Comparison of ENCODE assay signal across 21 cellular contexts in genomic region chr7:130445008-130445407, GRCh38. TPM values are rescaled to one million over a fixed set of nuclear protein-coding genes. Genes with fewer than 3 reads are reported as not detected.
DNase-seq lines count a peak whose midpoint lies in the region; ATAC-seq and TF ChIP-seq lines count a peak whose summit lies in the region.
"Had no signal": no experiment of that assay in that cellular context is flagged by ENCODE, and none has a peak within 500 bp of the region (broad histone marks: within the 10 kb centered on the region; RNA-seq: fewer than 3 reads in every experiment).

No MANE protein-coding gene starts in this region.

- peaks cover 9 to 15% of the 10 kb centered on the region in 2 donors for H3K36me3 Mint-ChIP-seq in activated T-cell treated with anti-CD3 and anti-CD28 coated beads, Interleukin-2, amount 50 U/mL, for 72 hours (ENCODE audit: insufficient read depth in 2 of 2)
- H3K36me3 Mint-ChIP-seq in activated T-cell treated with anti-CD3 and anti-CD28 coated beads, Interleukin-2, amount 50 U/mL, for 24 hours (ENCODE audit: low read depth) = peaks cover 6% of the 10 kb centered on the region
- peaks cover 5% of the 10 kb centered on the region for H3K36me3 Mint-ChIP-seq in glutamatergic neuron (ENCODE audit: unreplicated experiment)
- H3K36me3 Mint-ChIP-seq in activated CD8-positive, alpha-beta T cell treated with anti-CD3 and anti-CD28 coated beads, Interleukin-2, amount 10 ng/mL, durations not matched to agents 7 days and 5 days (ENCODE audit: low read depth) = peaks cover 11% of the 10 kb centered on the region

- H3K27me3 Mint-ChIP-seq in activated T-cell treated with anti-CD3 and anti-CD28 coated beads, Interleukin-2, amount 50 U/mL, for 72 hours (ENCODE audit: low read depth) = no peaks in the 10 kb centered on the region
- no peaks in the 10 kb centered on the region for H3K27me3 Mint-ChIP-seq in activated T-cell treated with anti-CD3 and anti-CD28 coated beads, Interleukin-2, amount 50 U/mL, for 24 hours
- H3K27me3 Mint-ChIP-seq in glutamatergic neuron (ENCODE audit: unreplicated experiment) = peaks cover 5% of the 10 kb centered on the region
- no peaks in the 10 kb centered on the region for H3K27me3 Mint-ChIP-seq in activated CD8-positive, alpha-beta T cell treated with anti-CD3 and anti-CD28 coated beads, Interleukin-2, amount 10 ng/mL, durations not matched to agents 7 days and 5 days (ENCODE audit: low read depth)
- H3K27me3 Mint-ChIP-seq: activated CD4-positive, alpha-beta memory T cell treated with anti-CD3 and anti-CD28 coated beads, Interleukin-2, amount 10 ng/mL, durations not matched to agents 7 days and 5 days; activated naive CD4-positive, alpha-beta T cell treated with anti-CD3 and anti-CD28 coated beads, Interleukin-2, amount 50 U/mL, for 24 hours had no signal

- ATAC-seq in activated T-cell treated with anti-CD3 and anti-CD28 coated beads, Interleukin-2, amount 50 U/mL, for 72 hours (replicated peaks in 1 of 2) = no peak
- ATAC-seq in activated CD8-positive, alpha-beta T cell treated with anti-CD3 and anti-CD28 coated beads, Interleukin-2, amount 10 ng/mL, durations not matched to agents 7 days and 5 days = no peak
- ATAC-seq: pancreas; sciatic nerve; stimulated activated naive B cell treated with anti-CD40 and anti-IgM and Interleukin-4, amounts not matched to agents 10 μg/mL and 1 μg/mL and 100 μg/mL, for 72 hours had no signal

- H3K9me3 Mint-ChIP-seq in activated T-cell treated with anti-CD3 and anti-CD28 coated beads, Interleukin-2, amount 50 U/mL, for 72 hours = peaks cover 6 to 7% of the 10 kb centered on the region in 2 donors
- H3K9me3 Mint-ChIP-seq in activated T-cell treated with anti-CD3 and anti-CD28 coated beads, Interleukin-2, amount 50 U/mL, for 24 hours = peaks cover 4% of the 10 kb centered on the region
- H3K9me3 Mint-ChIP-seq in glutamatergic neuron (ENCODE audit: unreplicated experiment) = peaks cover 10% of the 10 kb centered on the region
- peaks cover 6% of the 10 kb centered on the region for H3K9me3 Mint-ChIP-seq in activated CD8-positive, alpha-beta T cell treated with anti-CD3 and anti-CD28 coated beads, Interleukin-2, amount 10 ng/mL, durations not matched to agents 7 days and 5 days (ENCODE audit: insufficient read depth)

- DNase-seq in activated T-cell treated with anti-CD3 and anti-CD28 coated beads, Interleukin-2, amount 50 U/mL, for 72 hours = no peak
- DNase-seq in activated T-cell treated with anti-CD3 and anti-CD28 coated beads, Interleukin-2, amount 50 U/mL, for 24 hours = no peak
- DNase-seq in SK-MEL-5 (ENCODE audit: low read depth, low spot score) (peak; percentile 27), glutamatergic neuron (no peak), midbrain (lab: John Stamatoyannopoulos, UW) (no peak), NCI-H187 treated with DMSO at 0.1 percent for 48 hours (lab: John Stamatoyannopoulos, UW) (no peak), NCI-H510A treated with DMSO at 0.1 percent for 48 hours (lab: John Stamatoyannopoulos, UW) (no peak)
- no peak for DNase-seq in activated CD8-positive, alpha-beta T cell treated with anti-CD3 and anti-CD28 coated beads, Interleukin-2, amount 10 ng/mL, durations not matched to agents 7 days and 5 days
- DNase-seq: activated CD4-positive, alpha-beta memory T cell treated with anti-CD3 and anti-CD28 coated beads, Interleukin-2, amount 10 ng/mL, durations not matched to agents 7 days and 5 days; activated T-cell treated with anti-CD3 and anti-CD28 coated beads, Interleukin-2, amount 50 U/mL, for 1 hour; NCI-H2081 treated with DMSO at 0.1 percent for 48 hours; NCI-H69; pancreas; SHP77 treated with DMSO at 0.1 percent for 48 hours; stimulated activated naive B cell treated with anti-CD40 and anti-IgM and Interleukin-4, amounts not matched to agents 10 μg/mL and 1 μg/mL and 100 μg/mL, for 72 hours; trophoblast cell; WERI-Rb-1 had no signal

- peak overlapping the region; percentile 37 to 66 for H3K4me3 Mint-ChIP-seq in activated T-cell treated with anti-CD3 and anti-CD28 coated beads, Interleukin-2, amount 50 U/mL, for 72 hours
- no peak overlapping the region for H3K4me3 Mint-ChIP-seq in activated T-cell treated with anti-CD3 and anti-CD28 coated beads, Interleukin-2, amount 50 U/mL, for 24 hours
- H3K4me3 Mint-ChIP-seq in glutamatergic neuron (ENCODE audit: unreplicated experiment) = no peak overlapping the region
- no peak overlapping the region for H3K4me3 Mint-ChIP-seq in activated CD8-positive, alpha-beta T cell treated with anti-CD3 and anti-CD28 coated beads, Interleukin-2, amount 10 ng/mL, durations not matched to agents 7 days and 5 days
- H3K4me3 Mint-ChIP-seq: activated CD4-positive, alpha-beta memory T cell treated with anti-CD3 and anti-CD28 coated beads, Interleukin-2, amount 10 ng/mL, durations not matched to agents 7 days and 5 days; activated naive CD4-positive, alpha-beta T cell treated with anti-CD3 and anti-CD28 coated beads, Interleukin-2, amount 50 U/mL, for 24 hours; stimulated activated naive B cell treated with anti-CD40 and anti-IgM and Interleukin-4, amounts not matched to agents 10 μg/mL and 1 μg/mL and 100 μg/mL, for 72 hours; T-helper 1 cell treated with Interleukin-12 subunit alpha and Interleukin-12 subunit beta and Interleukin-4 antibody, amounts not matched to agents 30 μg/mL and 1 μg/mL, for 36 hours had no signal

- POLR2A ChIA-PET in activated CD8-positive, alpha-beta T cell treated with anti-CD3 and anti-CD28 coated beads, Interleukin-2, amount 10 ng/mL, durations not matched to agents 7 days and 5 days (lab: Charles Lee) = no interaction called here

- H3K4me1 Mint-ChIP-seq in activated T-cell treated with anti-CD3 and anti-CD28 coated beads, Interleukin-2, amount 50 U/mL, for 72 hours (ENCODE audit: low read depth) = peaks cover 68% of the 10 kb centered on the region
- H3K4me1 Mint-ChIP-seq in activated T-cell treated with anti-CD3 and anti-CD28 coated beads, Interleukin-2, amount 50 U/mL, for 24 hours (ENCODE audit: low read depth) = peaks cover 40% of the 10 kb centered on the region
- H3K4me1 Mint-ChIP-seq in glutamatergic neuron (ENCODE audit: low read depth, unreplicated experiment) = peaks cover 8% of the 10 kb centered on the region
- H3K4me1 Mint-ChIP-seq in activated CD8-positive, alpha-beta T cell treated with anti-CD3 and anti-CD28 coated beads, Interleukin-2, amount 10 ng/mL, durations not matched to agents 7 days and 5 days (ENCODE audit: low read depth) = peaks cover 19% of the 10 kb centered on the region

- H3K27ac Mint-ChIP-seq in activated T-cell treated with anti-CD3 and anti-CD28 coated beads, Interleukin-2, amount 50 U/mL, for 72 hours = no peak overlapping the region
- no peak overlapping the region for H3K27ac Mint-ChIP-seq in activated T-cell treated with anti-CD3 and anti-CD28 coated beads, Interleukin-2, amount 50 U/mL, for 24 hours
- H3K27ac Mint-ChIP-seq in glutamatergic neuron (ENCODE audit: unreplicated experiment) = no peak overlapping the region
- no peak overlapping the region for H3K27ac Mint-ChIP-seq in activated CD8-positive, alpha-beta T cell treated with anti-CD3 and anti-CD28 coated beads, Interleukin-2, amount 10 ng/mL, durations not matched to agents 7 days and 5 days
- H3K27ac Mint-ChIP-seq: activated CD4-positive, alpha-beta memory T cell treated with anti-CD3 and anti-CD28 coated beads, Interleukin-2, amount 10 ng/mL, durations not matched to agents 7 days and 5 days; activated naive CD4-positive, alpha-beta T cell treated with anti-CD3 and anti-CD28 coated beads, Interleukin-2, amount 50 U/mL, for 24 hours; IgD-negative memory B cell; stimulated activated naive B cell treated with anti-CD40 and anti-IgM and Interleukin-4, amounts not matched to agents 10 μg/mL and 1 μg/mL and 100 μg/mL, for 72 hours; T-helper 1 cell treated with Interleukin-12 subunit alpha and Interleukin-12 subunit beta and Interleukin-4 antibody, amounts not matched to agents 30 μg/mL and 1 μg/mL, for 36 hours had no signal

- peak; percentile 18 for TF ChIP-seq CTCF in glutamatergic neuron (IDR thresholded peaks at IDR 0.05; ENCODE audit: partially characterized antibody, unreplicated experiment)

- in situ Hi-C loops in SK-MEL-5 (cut with HindIII; ENCODE audit: low pct_unique_long_range_greater_than_20kb, low sequenced_read_pairs) = no loop called here

- CTCF ChIA-PET in activated CD8-positive, alpha-beta T cell treated with anti-CD3 and anti-CD28 coated beads, Interleukin-2, amount 10 ng/mL, durations not matched to agents 7 days and 5 days (lab: Charles Lee) = no interaction called here

RNA-seq across cellular contexts. Expression of gene CEP41, which starts 4.2 kb away (rescaled TPM):
- total RNA-seq in activated T-cell treated with anti-CD3 and anti-CD28 coated beads, Interleukin-2, amount 50 U/mL, for 72 hours = 10 to 100 TPM; 19.1 to 33.3 TPM
- 16.0 and 17.5 TPM in 2 replicates for total RNA-seq in SK-MEL-5 (2014; rRNA removed; shearing (Covaris generic))
- polyA plus RNA-seq in SK-MEL-5 (2015; cell fraction: cytosol; rRNA removed) = 33.3 and 35.1 TPM in 2 replicates
- 26.7 and 27.2 TPM in 2 replicates for polyA plus RNA-seq in SK-MEL-5 (2015; cell fraction: nucleus; rRNA removed)
- total RNA-seq in glutamatergic neuron (ENCODE audit: unreplicated experiment) = 34.7 TPM
- 10 to 100 TPM; 27.6 to 31.1 TPM for total RNA-seq in activated CD8-positive, alpha-beta T cell treated with anti-CD3 and anti-CD28 coated beads, Interleukin-2, amount 10 ng/mL, durations not matched to agents 7 days and 5 days

RNA-seq across cellular contexts. Expression of gene MEST, which starts 46.9 kb away (rescaled TPM):
- total RNA-seq in activated T-cell treated with anti-CD3 and anti-CD28 coated beads, Interleukin-2, amount 50 U/mL, for 72 hours = 1 to 10 TPM; 3.5 to 4.8 TPM
- not detected in 2 replicates for total RNA-seq in SK-MEL-5 (2014; rRNA removed; shearing (Covaris generic))
- polyA plus RNA-seq in SK-MEL-5 (2015; cell fraction: cytosol; rRNA removed) = not detected in 2 replicates
- not detected in 2 replicates for polyA plus RNA-seq in SK-MEL-5 (2015; cell fraction: nucleus; rRNA removed)
- 186 TPM for total RNA-seq in glutamatergic neuron (ENCODE audit: unreplicated experiment)
- 1 to 10 TPM; 2.9 to 3.5 TPM for total RNA-seq in activated CD8-positive, alpha-beta T cell treated with anti-CD3 and anti-CD28 coated beads, Interleukin-2, amount 10 ng/mL, durations not matched to agents 7 days and 5 days

Comparison
In these comparisons a context has a peak if more than half of its experiments do, and no peak if none do; other contexts are left out.
1. H3K4me3 Mint-ChIP-seq: peak in activated T-cell treated with anti-CD3 and anti-CD28 coated beads, Interleukin-2, amount 50 U/mL, for 72 hours (2 of 2); none in activated T-cell treated with anti-CD3 and anti-CD28 coated beads, Interleukin-2, amount 50 U/mL, for 24 hours (single experiment), glutamatergic neuron (single experiment) and activated CD8-positive, alpha-beta T cell treated with anti-CD3 and anti-CD28 coated beads, Interleukin-2, amount 10 ng/mL, durations not matched to agents 7 days and 5 days (single experiment).
2. RNA of gene MEST, which starts 46.9 kb away (total RNA-seq): 186 TPM in glutamatergic neuron (single experiment); 3.5 to 4.8 TPM in activated T-cell treated with anti-CD3 and anti-CD28 coated beads, Interleukin-2, amount 50 U/mL, for 72 hours, 2.9 to 3.5 TPM in activated CD8-positive, alpha-beta T cell treated with anti-CD3 and anti-CD28 coated beads, Interleukin-2, amount 10 ng/mL, durations not matched to agents 7 days and 5 days and not detected in SK-MEL-5; every median in the first group is over 10 times any median in the second.